Comparison of ENCODE assay signal across 15 cellular contexts in the genomic region with DNA sequence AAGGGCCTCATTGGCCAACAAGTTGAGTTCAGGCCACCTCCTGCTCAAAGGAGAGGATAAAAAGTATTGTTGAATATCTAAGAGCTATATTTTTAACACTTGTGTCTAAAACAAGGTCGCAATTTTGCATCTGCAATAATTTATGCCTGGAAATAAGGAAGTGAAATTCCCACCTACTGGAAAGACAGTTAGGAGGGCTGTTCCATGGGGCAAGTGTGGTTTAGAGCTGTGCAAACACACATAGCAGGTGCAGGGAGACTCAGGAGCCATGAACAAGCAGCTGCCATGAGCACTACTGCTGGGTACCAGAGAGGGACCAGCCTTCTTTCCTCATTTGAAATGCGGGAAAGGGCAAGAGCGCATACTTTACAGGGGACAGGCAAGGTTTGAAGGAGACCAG. TPM values are rescaled to one million over a fixed set of nuclear protein-coding genes. Genes with fewer than 3 reads are reported as not detected.
A peak's percentile ranks its signal among the peaks of the same experiment; 100 is the strongest.
DNase-seq lines count a peak whose midpoint lies in the region; ATAC-seq and TF ChIP-seq lines count a peak whose summit lies in the region.
"Had no signal": no experiment of that assay in that cellular context is flagged by ENCODE, and none has a peak within 500 bp of the region (broad histone marks: within the 10 kb centered on the region; RNA-seq: fewer than 3 reads in every experiment).

No MANE protein-coding gene starts in this region.

- H3K36me3 Mint-ChIP-seq in CD4-positive, alpha-beta memory T cell = peaks cover 2 to 3% of the 10 kb centered on the region in 2 donors
- H3K36me3 Mint-ChIP-seq in IgD-negative memory B cell = peaks cover 2% of the 10 kb centered on the region
- H3K36me3 Mint-ChIP-seq in memory B cell = peaks cover 3% of the 10 kb centered on the region

- no peak overlapping the region for H3K4me3 ChIP-seq in CD4-positive, alpha-beta memory T cell (ENCODE audit: low read length in 2 of 2)
- H3K4me3 ChIP-seq in SU-DHL-6 (ENCODE audit: insufficient read depth, low read length, poor library complexity, severe bottlenecking) = no peak overlapping the region
- H3K4me3 ChIP-seq: hepatocyte had no signal

- H3K27ac Mint-ChIP-seq in CD4-positive, alpha-beta memory T cell = peak overlapping the region; percentile 96 to 97 (median 97)
- H3K27ac Mint-ChIP-seq in IgD-negative memory B cell = peak overlapping the region; percentile 13 to 94 (median 90)
- H3K27ac Mint-ChIP-seq in memory B cell = peak overlapping the region; percentile 83

- H3K4me1 ChIP-seq in CD4-positive, alpha-beta memory T cell (ENCODE audit: insufficient read depth, low read length) = peaks cover 99% of the 10 kb centered on the region

- POLR2A ChIA-PET in CD4-positive, alpha-beta memory T cell (lab: Charles Lee; ENCODE audit: partially characterized antibody) = interaction anchor here (1.0 to 22.3 kb wide), 8 partner anchors 28 to 93 kb away, joined by 3 to 575 read pairs (median 85); a partner anchor contains a TSS

- H3K27me3 Mint-ChIP-seq in CD4-positive, alpha-beta memory T cell = no peaks in the 10 kb centered on the region
- H3K27me3 Mint-ChIP-seq in IgD-negative memory B cell = no peaks in the 10 kb centered on the region
- no peaks in the 10 kb centered on the region for H3K27me3 Mint-ChIP-seq in memory B cell

- CTCF ChIA-PET in CD4-positive, alpha-beta memory T cell (lab: Charles Lee; ENCODE audit: partially characterized antibody) = interaction anchor here (1.5 to 13.2 kb wide), 7 partner anchors 36 to 148 kb away, joined by 6 to 134 read pairs (median 8); a partner anchor contains a TSS

- peaks cover 77 to 100% (median 89%) of the 10 kb centered on the region in 4 donors for H3K4me1 Mint-ChIP-seq in CD4-positive, alpha-beta memory T cell
- H3K4me1 Mint-ChIP-seq in IgD-negative memory B cell = peaks cover 82 to 95% (median 83%) of the 10 kb centered on the region in 3 donors
- peaks cover 71% of the 10 kb centered on the region for H3K4me1 Mint-ChIP-seq in memory B cell

- H4K20me1 ChIP-seq in SU-DHL-6 (ENCODE audit: low read depth, low read length) = no peaks in the 10 kb centered on the region

- no peaks in the 10 kb centered on the region for H3K27me3 ChIP-seq in CD4-positive, alpha-beta memory T cell (ENCODE audit: insufficient read depth, low read length)
- no peaks in the 10 kb centered on the region for H3K27me3 ChIP-seq in SU-DHL-6 (ENCODE audit: low read length)
- H3K27me3 ChIP-seq: hepatocyte had no signal

- no peaks in the 10 kb centered on the region for H3K9me2 ChIP-seq in SU-DHL-6 (replicated peaks; ENCODE audit: insufficient read depth, low read length)

- H3F3A ChIP-seq in SU-DHL-6 (ENCODE audit: insufficient read depth) = peaks cover 30% of the 10 kb centered on the region

- H3K9ac ChIP-seq in SU-DHL-6 (ENCODE audit: low read length) = no peak overlapping the region

- no peaks in the 10 kb centered on the region for H3K79me2 ChIP-seq in SU-DHL-6 (ENCODE audit: insufficient read depth, low read length)
- H3K79me2 ChIP-seq: hepatocyte had no signal

- intact Hi-C loops in CD4-positive, alpha-beta memory T cell (cut with micrococcal nuclease) = loop anchor here (2.0 to 5.0 kb wide), 2 partner anchors 16 to 127 kb away; no protein-coding TSS in a partner anchor
- intact Hi-C loops in posterior cingulate gyrus (cut with DNase I) = no loop called here

- peak overlapping the region; percentile 6 for H2AFZ ChIP-seq in SU-DHL-6 (ENCODE audit: low read depth, low read length, severe bottlenecking)
- H2AFZ ChIP-seq: hepatocyte had no signal

- H3K9me3 Mint-ChIP-seq in CD4-positive, alpha-beta memory T cell = peaks cover 0 to 4% (median 0%) of the 10 kb centered on the region in 8 donors
- H3K9me3 Mint-ChIP-seq in IgD-negative memory B cell (no peaks in the 10 kb centered on the region), memory B cell (peaks cover 3% of the 10 kb centered on the region)

- H3K36me3 ChIP-seq in CD4-positive, alpha-beta memory T cell (ENCODE audit: insufficient read depth, low read length) = no peaks in the 10 kb centered on the region
- H3K36me3 ChIP-seq in SU-DHL-6 (ENCODE audit: low read length) = no peaks in the 10 kb centered on the region

- H3K27ac ChIP-seq in CD4-positive, alpha-beta memory T cell (ENCODE audit: low read depth, low read length) = peak overlapping the region; percentile 49
- peak overlapping the region; percentile 80 for H3K27ac ChIP-seq in SU-DHL-6 (ENCODE audit: low read depth, low read length)
- H3K27ac ChIP-seq: hepatocyte had no signal

- peak overlapping the region; percentile 47 for H3K4me2 ChIP-seq in SU-DHL-6 (ENCODE audit: low read depth, low read length, poor library complexity, severe bottlenecking)
- H3K4me2 ChIP-seq: hepatocyte had no signal

- no peaks in the 10 kb centered on the region for H3K9me3 ChIP-seq in CD4-positive, alpha-beta memory T cell (ENCODE audit: control insufficient read depth in 1 of 2, low read length in 2 of 2)
- H3K9me3 ChIP-seq in SU-DHL-6 (ENCODE audit: insufficient read depth, low read length) = no peaks in the 10 kb centered on the region

- peak overlapping the region in 5 of 8 donors; percentile 26 to 81 (median 58) for H3K4me3 Mint-ChIP-seq in CD4-positive, alpha-beta memory T cell
- H3K4me3 Mint-ChIP-seq in IgD-negative memory B cell = peak overlapping the region in 3 of 4 donors; percentile 74 to 86 (median 79)
- peak overlapping the region; percentile 37 for H3K4me3 Mint-ChIP-seq in memory B cell

- ATAC-seq in memory B cell (ENCODE audit: low read depth) (no peak), GM19324 (IDR thresholded peaks at IDR 0.05; ENCODE audit: low FRiP score, unreplicated experiment) (no peak)
- ATAC-seq: left colon had no signal

- DNase-seq in CD4-positive, alpha-beta memory T cell = no peak
- no peak for DNase-seq in memory B cell (ENCODE audit: low spot score in 2 of 2)
- DNase-seq in NCI-H82 treated with DMSO at 0.1 percent for 48 hours (lab: John Stamatoyannopoulos, UW; ENCODE audit: unreplicated experiment) = no peak
- DNase-seq in posterior cingulate gyrus = no peak
- DNase-seq: COR-L47, left colon, NCI-H1092, NCI-H2227 treated with DMSO at 0.1 percent for 48 hours had no signal

- TF ChIP-seq CTCF in SU-DHL-6 (IDR thresholded peaks at IDR 0.05; ENCODE audit: insufficient read depth, low read length, poor library complexity, severe bottlenecking) = no peak

RNA-seq across cellular contexts. Expression of a gene that starts 35.5 kb away (rescaled TPM):
- 100 to 1,000 TPM; 474 to 479 TPM for total RNA-seq in CD4-positive, alpha-beta memory T cell
- polyA plus RNA-seq in CD4-positive, alpha-beta memory T cell = 100 to 1,000 TPM; 116 to 288 TPM
- polyA plus RNA-seq in IgD-negative memory B cell = 213 TPM
- total RNA-seq: HT-29, myocyte, RPMI7951 had no signal
